Comparison of ENCODE assay signal across 8 cellular contexts in the genomic region with DNA sequence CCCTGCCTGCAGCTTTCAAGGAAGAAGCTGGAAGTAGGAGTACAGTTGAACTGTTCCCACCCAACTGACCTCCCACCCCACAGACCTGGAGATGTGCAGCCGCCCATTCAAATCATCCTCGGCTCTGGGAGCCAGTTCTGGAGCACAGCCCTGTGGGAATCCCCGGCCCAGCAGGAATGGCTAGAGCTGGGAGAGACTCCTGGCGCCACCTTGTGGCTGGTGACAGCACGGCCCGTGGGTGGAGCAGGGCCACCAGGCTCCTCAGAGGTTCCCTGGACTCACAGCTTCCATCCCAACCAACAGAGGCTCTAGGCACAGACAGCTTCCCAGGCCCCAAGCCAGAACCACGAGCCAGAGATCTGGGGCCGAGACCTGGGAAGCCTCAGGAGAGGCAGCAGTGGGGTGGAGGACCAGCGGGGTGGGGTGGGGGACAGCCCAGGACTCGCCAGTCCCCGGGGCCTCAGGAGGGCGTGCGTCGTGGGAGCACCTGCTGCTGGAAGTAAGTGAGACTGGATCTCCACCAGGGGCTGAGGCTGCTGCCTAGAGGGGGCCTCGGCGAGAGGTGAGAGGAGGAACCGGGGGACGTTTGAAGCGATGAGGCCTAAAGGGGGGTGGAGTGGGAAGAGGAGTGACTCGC. TPM values are rescaled to one million over a fixed set of nuclear protein-coding genes. Genes with fewer than 3 reads are reported as not detected.
DNase-seq lines count a peak whose midpoint lies in the region; ATAC-seq and TF ChIP-seq lines count a peak whose summit lies in the region.

No MANE protein-coding gene starts in this region.

- H3K4me1 Mint-ChIP-seq in activated CD4-positive, alpha-beta memory T cell treated with anti-CD3 and anti-CD28 coated beads, Interleukin-2, amount 10 ng/mL, durations not matched to agents 7 days and 5 days: peaks cover 2% of the 10 kb centered on the region

- H3K9me3 Mint-ChIP-seq in activated CD4-positive, alpha-beta memory T cell treated with anti-CD3 and anti-CD28 coated beads, Interleukin-2, amount 10 ng/mL, durations not matched to agents 7 days and 5 days: no peaks in the 10 kb centered on the region

- no peak for ATAC-seq in HG03460 (IDR thresholded peaks at IDR 0.05; ENCODE audit: unreplicated experiment)

- peak; percentile 93 for TF ChIP-seq CTCF in AG10803 (conservative IDR thresholded peaks at IDR 0.05; ENCODE audit: low read length)

- no peak overlapping the region for H3K4me3 ChIP-seq in AG10803 (ENCODE audit: low read length)

- H3K4me3 Mint-ChIP-seq in activated CD4-positive, alpha-beta memory T cell treated with anti-CD3 and anti-CD28 coated beads, Interleukin-2, amount 10 ng/mL, durations not matched to agents 7 days and 5 days: no peak overlapping the region

- peak; percentile 70 for DNase-seq in AG10803 (ENCODE audit: low read depth)
- DNase-seq in GOT3 (lab: John Stamatoyannopoulos, UW): peak; percentile 20
- DNase-seq in NCI-H345 treated with DMSO at 0.1 percent for 48 hours (lab: John Stamatoyannopoulos, UW; ENCODE audit: unreplicated experiment): peak; percentile 28
- DNase-seq in activated CD4-positive, alpha-beta memory T cell treated with anti-CD3 and anti-CD28 coated beads, Interleukin-2, amount 10 ng/mL, durations not matched to agents 7 days and 5 days: peak; percentile 67
- DNase-seq in effector CD4-positive, alpha-beta T cell: peak; percentile 52
- DNase-seq in lung microvascular endothelial cell (ENCODE audit: low read depth in 2 of 2): peak; percentile 81 to 84
- peak; percentile 53 to 65 (median 56) for DNase-seq in stimulated activated CD4-positive, alpha-beta T cell treated with anti-CD3 and anti-CD28 coated beads, TNF-alpha, amount 100 ng/mL, for 48 hours (ENCODE audit: low read depth in 3 of 3)

- H3K27ac Mint-ChIP-seq in activated CD4-positive, alpha-beta memory T cell treated with anti-CD3 and anti-CD28 coated beads, Interleukin-2, amount 10 ng/mL, durations not matched to agents 7 days and 5 days: no peak overlapping the region

- POLR2A ChIA-PET in activated CD4-positive, alpha-beta memory T cell treated with anti-CD3 and anti-CD28 coated beads, Interleukin-2, amount 10 ng/mL, durations not matched to agents 7 days and 5 days (lab: Charles Lee): interaction anchor here (0.9 to 1.7 kb wide), 7 partner anchors 10 to 103 kb away, joined by 3 to 7 read pairs (median 6); partner anchors contain the start of genes ANAPC5 and RNF34

- no peaks in the 10 kb centered on the region for H3K27me3 Mint-ChIP-seq in activated CD4-positive, alpha-beta memory T cell treated with anti-CD3 and anti-CD28 coated beads, Interleukin-2, amount 10 ng/mL, durations not matched to agents 7 days and 5 days

- peaks cover 40% of the 10 kb centered on the region for H3K36me3 Mint-ChIP-seq in activated CD4-positive, alpha-beta memory T cell treated with anti-CD3 and anti-CD28 coated beads, Interleukin-2, amount 10 ng/mL, durations not matched to agents 7 days and 5 days (ENCODE audit: low read depth)

- CTCF ChIA-PET in activated CD4-positive, alpha-beta memory T cell treated with anti-CD3 and anti-CD28 coated beads, Interleukin-2, amount 10 ng/mL, durations not matched to agents 7 days and 5 days (lab: Charles Lee): interaction anchor here (0.6 to 4.7 kb wide), 29 partner anchors 8 to 623 kb away, joined by 3 to 63 read pairs (median 4); partner anchors contain the start of gene ANAPC5

RNA-seq across cellular contexts. Expression of gene RNF34, which starts 43.4 kb away (rescaled TPM):
- 10 to 100 TPM; 88.2 to 90.1 TPM for total RNA-seq in activated CD4-positive, alpha-beta memory T cell treated with anti-CD3 and anti-CD28 coated beads, Interleukin-2, amount 10 ng/mL, durations not matched to agents 7 days and 5 days
- total RNA-seq in lung microvascular endothelial cell: 86.5 and 116 TPM in 2 replicates

Comparison
In these comparisons a context has a peak if more than half of its experiments do, and no peak if none do; other contexts are left out.
1. DNase-seq: peak in every context shown above with its lines; median percentile 82 in lung microvascular endothelial cell; 70 in AG10803; 67 in activated CD4-positive, alpha-beta memory T cell treated with anti-CD3 and anti-CD28 coated beads, Interleukin-2, amount 10 ng/mL, durations not matched to agents 7 days and 5 days; 56 in stimulated activated CD4-positive, alpha-beta T cell treated with anti-CD3 and anti-CD28 coated beads, TNF-alpha, amount 100 ng/mL, for 48 hours; 52 in effector CD4-positive, alpha-beta T cell; 28 in NCI-H345 treated with DMSO at 0.1 percent for 48 hours; 20 in GOT3.